In the genomic region with DNA sequence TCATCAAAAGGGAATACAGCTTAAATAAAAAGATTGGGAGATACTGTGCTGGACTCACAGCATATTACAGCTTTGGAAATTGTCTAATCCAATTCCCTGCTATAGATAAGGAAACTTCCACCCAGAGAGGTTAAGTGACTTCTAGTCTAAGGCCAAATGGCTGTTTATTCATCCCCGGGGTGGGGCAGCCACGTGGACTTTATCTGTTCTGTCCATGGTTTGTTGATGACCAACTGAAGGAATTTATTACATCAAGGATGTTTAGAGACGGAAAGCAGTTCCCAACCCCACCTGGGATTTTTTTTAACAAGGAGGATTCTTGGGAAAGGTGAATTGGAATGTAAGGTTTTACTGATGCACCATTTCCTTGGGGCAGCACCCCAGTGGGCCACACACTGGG, we compare ENCODE assay signal across 17 cellular contexts.
A peak's percentile ranks its signal among the peaks of the same experiment; 100 is the strongest.
DNase-seq lines count a peak whose midpoint lies in the region; ATAC-seq, FAIRE-seq and TF ChIP-seq lines count a peak whose summit lies in the region.
"Had no signal": no experiment of that assay in that cellular context is flagged by ENCODE, and none has a peak within 500 bp of the region (broad histone marks: within the 10 kb centered on the region; RNA-seq: fewer than 3 reads in every experiment).

No MANE protein-coding gene starts in this region.

- H3K4me3 ChIP-seq in PC-3 (ENCODE audit: low read length): no peak overlapping the region
- no peak overlapping the region for H3K4me3 ChIP-seq in small intestine (ENCODE audit: low read depth in 1 of 2, low read length in 2 of 2)
- H3K4me3 ChIP-seq in OCI-LY7 (ENCODE audit: low read depth, low read length, poor library complexity, severe bottlenecking): no peak overlapping the region
- H3K4me3 ChIP-seq: BLaER1, GM23248, HAP-1 had no signal

- peak; percentile 8 for DNase-seq in NCI-H82 (lab: John Stamatoyannopoulos, UW)
- DNase-seq in NCI-H82 treated with DMSO at 0.1 percent for 48 hours (lab: John Stamatoyannopoulos, UW; ENCODE audit: unreplicated experiment): no peak
- DNase-seq in PC-3: peak; percentile 67
- no peak for DNase-seq in foreskin keratinocyte
- peak; percentile 33 for DNase-seq in small intestine
- DNase-seq in activated gamma-delta T cell treated with Interleukin-2 at 50 U/mL for 16 hours: no peak
- DNase-seq in OCI-LY7 (ENCODE audit: low spot score): no peak
- DNase-seq in stimulated activated CD4-positive, alpha-beta T cell treated with anti-CD3 and anti-CD28 coated beads, Interleukin-15, amount 100 ng/mL, for 24 hours: no peak
- DNase-seq: AML-193; CD8-positive, alpha-beta memory T cell; DMS53; GF-D8; GM23248 had no signal

- CTCF ChIA-PET in PC-3 (lab: Charles Lee) (interaction anchor here (1.1 kb wide), 1 partner anchor 10 kb away, joined by 5 read pairs; no protein-coding TSS in a partner anchor), OCI-LY7 (lab: Charles Lee; ENCODE audit: unreplicated experiment) (no interaction called here)

- TF ChIP-seq CTCF in PC-3 (conservative IDR thresholded peaks at IDR 0.05; ENCODE audit: low read depth, low read length): no peak
- TF ChIP-seq CTCF in foreskin keratinocyte (conservative IDR thresholded peaks at IDR 0.05): no peak
- TF ChIP-seq CTCF in OCI-LY7 (conservative IDR thresholded peaks at IDR 0.05; ENCODE audit: low read length): no peak

- H3K79me2 ChIP-seq in PC-3 (ENCODE audit: low read length): no peaks in the 10 kb centered on the region
- H3K79me2 ChIP-seq in OCI-LY7 (ENCODE audit: insufficient read depth, low read depth, low read length): no peaks in the 10 kb centered on the region

- POLR2A ChIA-PET in PC-3 (lab: Charles Lee; ENCODE audit: unreplicated experiment) (no interaction called here), OCI-LY7 (lab: Charles Lee) (no interaction called here)

- H3K36me3 ChIP-seq in PC-3 (ENCODE audit: low read depth, low read length) (no peaks in the 10 kb centered on the region), small intestine (ENCODE audit: control insufficient read depth in 2 of 2, insufficient read depth in 2 of 2, low read length in 2 of 2) (no peaks in the 10 kb centered on the region), OCI-LY7 (ENCODE audit: insufficient read depth, low read length) (no peaks in the 10 kb centered on the region)
- H3K36me3 ChIP-seq: HAP-1 had no signal

- intact Hi-C loops in PC-3 (cut with micrococcal nuclease): no loop called here
- intact Hi-C loops in OCI-LY7 (cut with micrococcal nuclease; ENCODE audit: unreplicated experiment): loop anchor here (10.0 kb wide), 1 partner anchor 57 kb away; no protein-coding TSS in a partner anchor

- H3F3A ChIP-seq in PC-3 (ENCODE audit: low read length, unreplicated experiment): peaks cover 6% of the 10 kb centered on the region

- H3K27me3 ChIP-seq in PC-3 (ENCODE audit: low read length) (no peaks in the 10 kb centered on the region), foreskin keratinocyte (no peaks in the 10 kb centered on the region), small intestine (ENCODE audit: control insufficient read depth in 2 of 2, insufficient read depth in 2 of 2, low read length in 2 of 2) (no peaks in the 10 kb centered on the region)
- H3K27me3 ChIP-seq: BLaER1 had no signal

- H3K9me3 ChIP-seq in PC-3 (ENCODE audit: low read length) (no peaks in the 10 kb centered on the region), small intestine (ENCODE audit: control insufficient read depth, low read depth) (no peaks in the 10 kb centered on the region), OCI-LY7 (ENCODE audit: low read length) (no peaks in the 10 kb centered on the region)
- H3K9me3 ChIP-seq: BLaER1, HAP-1 had no signal

- no peaks in the 10 kb centered on the region for H3K9me2 ChIP-seq in PC-3 (replicated peaks; ENCODE audit: low read length)
- H3K9me2 ChIP-seq in OCI-LY7 (ENCODE audit: insufficient read depth, low read length): no peaks in the 10 kb centered on the region

- H4K20me1 ChIP-seq in PC-3 (ENCODE audit: low read length) (no peaks in the 10 kb centered on the region), OCI-LY7 (ENCODE audit: insufficient read depth, low read length) (no peaks in the 10 kb centered on the region)
- H4K20me1 ChIP-seq: BLaER1 had no signal

- H2AFZ ChIP-seq in PC-3 (ENCODE audit: low read length) (no peak overlapping the region), OCI-LY7 (ENCODE audit: low read length) (no peak overlapping the region)
- H2AFZ ChIP-seq: GM23248 had no signal

- H3K27ac ChIP-seq in PC-3 (ENCODE audit: low read length) (peak overlapping the region; percentile 61), foreskin keratinocyte (peak overlapping the region; percentile 51), small intestine (ENCODE audit: low read depth in 1 of 2, low read length in 1 of 2) (no peak overlapping the region), OCI-LY7 (ENCODE audit: low read depth, low read length, poor library complexity, severe bottlenecking) (no peak overlapping the region)
- H3K27ac ChIP-seq: 22Rv1, BLaER1, GM23248 had no signal

- H3K9ac ChIP-seq in PC-3 (ENCODE audit: low read length): peak overlapping the region; percentile 26
- H3K9ac ChIP-seq: BLaER1, GM23248 had no signal

- no TSS peak for BruUV-seq in PC-3 (replicated peaks; lab: Mats Ljungman, UMichigan)
- no TSS peak for BruUV-seq in OCI-LY7 (replicated peaks; lab: Mats Ljungman, UMichigan)

- no peak for FAIRE-seq in small intestine (lab: Jason Lieb, UNC)
- FAIRE-seq: GM18507 had no signal

- ATAC-seq in PC-3: peak; percentile 11; the same call in 1 of the 2 replicates
- no peak for ATAC-seq in foreskin keratinocyte

- H3K4me1 ChIP-seq in PC-3 (ENCODE audit: insufficient read depth, low read length): peaks cover 56% of the 10 kb centered on the region
- peaks cover 27% of the 10 kb centered on the region for H3K4me1 ChIP-seq in foreskin keratinocyte
- no peaks in the 10 kb centered on the region for H3K4me1 ChIP-seq in small intestine (ENCODE audit: control insufficient read depth in 2 of 2, insufficient read depth in 1 of 2, low read depth in 1 of 2, low read length in 1 of 2)
- no peaks in the 10 kb centered on the region for H3K4me1 ChIP-seq in OCI-LY7 (ENCODE audit: insufficient read depth, low read length, poor library complexity, severe bottlenecking)
- H3K4me1 ChIP-seq: HAP-1 had no signal

- WGBS in small intestine, 3 donors: 38 to 64% (median 59%) methylated on average over 3 of the region's 3 CpGs

- peak overlapping the region; percentile 26 for H3K4me2 ChIP-seq in PC-3 (ENCODE audit: low read length)
- no peak overlapping the region for H3K4me2 ChIP-seq in OCI-LY7 (ENCODE audit: low read length)
- H3K4me2 ChIP-seq: BLaER1 had no signal

Comparison
In these comparisons a context has a peak if more than half of its experiments do, and no peak if none do; other contexts are left out.
1. DNase-seq: peak in NCI-H82 (single experiment), PC-3 (single experiment) and small intestine (single experiment); none in NCI-H82 treated with DMSO at 0.1 percent for 48 hours (single experiment), foreskin keratinocyte (0 of 2), activated gamma-delta T cell treated with Interleukin-2 at 50 U/mL for 16 hours (single experiment), OCI-LY7 (single experiment) and stimulated activated CD4-positive, alpha-beta T cell treated with anti-CD3 and anti-CD28 coated beads, Interleukin-15, amount 100 ng/mL, for 24 hours (single experiment).
2. H3K27ac ChIP-seq: peak in PC-3 (single experiment) and foreskin keratinocyte (single experiment); none in small intestine (0 of 2) and OCI-LY7 (single experiment).